Comparison of ENCODE assay signal across 17 cellular contexts in genomic region chr13:113421673-113422270, GRCh38. TPM values are rescaled to one million over a fixed set of nuclear protein-coding genes. Genes with fewer than 3 reads are reported as not detected.
DNase-seq lines count a peak whose midpoint lies in the region; ATAC-seq and TF ChIP-seq lines count a peak whose summit lies in the region.
"Had no signal": no experiment of that assay in that cellular context is flagged by ENCODE, and none has a peak within 500 bp of the region (broad histone marks: within the 10 kb centered on the region; RNA-seq: fewer than 3 reads in every experiment).

No MANE protein-coding gene starts in this region.

- H3K4me1 Mint-ChIP-seq in T-helper 17 cell, result peaks cover 2% of the 10 kb centered on the region

- ATAC-seq in GM19463 (IDR thresholded peaks at IDR 0.05; ENCODE audit: unreplicated experiment) (no peak), HG02678 (IDR thresholded peaks at IDR 0.05; ENCODE audit: unreplicated experiment) (no peak), T-helper 17 cell (no peak)
- ATAC-seq: gastrocnemius medialis had no signal

- peaks cover 3% of the 10 kb centered on the region for H3K4me1 ChIP-seq in rectal smooth muscle tissue (ENCODE audit: control insufficient read depth, insufficient read depth, low read length)
- H3K4me1 ChIP-seq: gastrocnemius medialis, right atrium auricular region had no signal

- H3K27ac Mint-ChIP-seq in T-helper 17 cell, result no peak overlapping the region
- H3K27ac Mint-ChIP-seq: activated B cell treated with CpG ODN at 0.5 μM for 24 hours; activated naive CD8-positive, alpha-beta T cell had no signal

- peak overlapping the region; percentile 74 for H3K27ac ChIP-seq in rectal smooth muscle tissue (ENCODE audit: low read depth, low read length)
- H3K27ac ChIP-seq: right atrium auricular region had no signal

- H3K36me3 Mint-ChIP-seq in T-helper 17 cell (ENCODE audit: low read depth), result no peaks in the 10 kb centered on the region
- H3K36me3 Mint-ChIP-seq: activated naive CD8-positive, alpha-beta T cell had no signal

- no peaks in the 10 kb centered on the region for H3K36me3 ChIP-seq in rectal smooth muscle tissue (ENCODE audit: control insufficient read depth, insufficient read depth, low read length)

- no peak overlapping the region for H3K4me3 Mint-ChIP-seq in T-helper 17 cell
- H3K4me3 Mint-ChIP-seq: activated B cell treated with CpG ODN at 0.5 μM for 24 hours; activated naive CD8-positive, alpha-beta T cell had no signal

- H3K27me3 Mint-ChIP-seq in T-helper 17 cell, result peaks cover 10% of the 10 kb centered on the region
- H3K27me3 Mint-ChIP-seq: activated B cell treated with CpG ODN at 0.5 μM for 24 hours had no signal

- no peaks in the 10 kb centered on the region for H3K9me3 ChIP-seq in T-helper 17 cell (ENCODE audit: control insufficient read depth, low read length, poor library complexity, severe bottlenecking)
- H3K9me3 ChIP-seq: gastrocnemius medialis, right atrium auricular region had no signal

- TF ChIP-seq CTCF in AG09319 (IDR thresholded peaks at IDR 0.05; ENCODE audit: low read depth, low read length), result no peak

- no peaks in the 10 kb centered on the region for H3K27me3 ChIP-seq in rectal smooth muscle tissue (ENCODE audit: control insufficient read depth, insufficient read depth, low read length)
- H3K27me3 ChIP-seq: gastrocnemius medialis, right atrium auricular region had no signal

- no peak overlapping the region for H3K4me3 ChIP-seq in rectal smooth muscle tissue (ENCODE audit: low read length)
- H3K4me3 ChIP-seq: gastrocnemius medialis, right atrium auricular region had no signal

- H3K9ac ChIP-seq in rectal smooth muscle tissue (ENCODE audit: low read length), result no peak overlapping the region

- DNase-seq in AG09319 (ENCODE audit: extremely low read depth, low read depth) (peak; percentile 31), T1000 (lab: John Stamatoyannopoulos, UW) (peak; percentile 22), fibroblast of peridontal ligament (ENCODE audit: extremely low read depth) (peak; percentile 83), putamen (ENCODE audit: low spot score) (no peak), T-helper 17 cell (no peak)
- DNase-seq: activated B cell treated with CpG ODN at 0.5 μM for 24 hours; activated CD8-positive, alpha-beta memory T cell treated with anti-CD3 and anti-CD28 coated beads, Interleukin-2, amount 50 U/mL, for 4 hours; cortex of kidney; DMS79; gastrocnemius medialis; NCI-H226; substantia nigra had no signal

RNA-seq across cellular contexts. Expression of gene ADPRHL1, which starts 31.5 kb away (rescaled TPM):
- under 1 TPM; 0.21 to 0.94 TPM for total RNA-seq in T-helper 17 cell

RNA-seq across cellular contexts. Expression of gene GRTP1, which starts 57.8 kb away (rescaled TPM):
- total RNA-seq in T-helper 17 cell, result under 1 TPM in 1 of 2 donors, not detected in 1; 0.57 TPM
- total RNA-seq: activated B cell treated with CpG ODN at 0.5 μM for 24 hours had no signal

Comparison
In these comparisons a context has a peak if more than half of its experiments do, and no peak if none do; other contexts are left out.
1. DNase-seq: peak in AG09319 (single experiment), T1000 (single experiment) and fibroblast of peridontal ligament (single experiment); none in putamen (single experiment) and T-helper 17 cell (0 of 3).